Comparison of ENCODE assay signal across 7 cellular contexts in the genomic region with DNA sequence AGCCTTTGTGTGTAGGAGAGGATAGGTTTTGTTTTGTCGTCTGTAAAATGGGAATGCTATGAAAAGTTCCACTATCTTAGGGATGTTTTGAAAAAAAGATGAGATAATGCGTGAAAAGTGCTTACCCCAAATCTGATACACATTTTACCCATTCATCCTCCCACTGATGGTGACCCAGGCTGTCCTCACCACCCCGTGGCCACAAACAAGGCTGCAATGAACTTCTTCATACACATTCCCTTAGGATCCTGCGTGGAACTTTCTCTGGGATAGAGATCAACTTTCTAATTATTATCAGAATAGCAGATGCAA. TPM values are rescaled to one million over a fixed set of nuclear protein-coding genes. Genes with fewer than 3 reads are reported as not detected.
DNase-seq lines count a peak whose midpoint lies in the region; TF ChIP-seq lines count a peak whose summit lies in the region.

No MANE protein-coding gene starts in this region.

- no peaks in the 10 kb centered on the region for H4K20me1 ChIP-seq in H9 (ENCODE audit: control insufficient read depth, insufficient read depth, insufficient read length)

- H3K4me1 ChIP-seq in H9 (ENCODE audit: insufficient read depth, low read length) (no peaks in the 10 kb centered on the region), SJCRH30 (no peaks in the 10 kb centered on the region), skeletal muscle satellite cell (ENCODE audit: control insufficient read depth, insufficient read depth, low read length) (peaks cover 4% of the 10 kb centered on the region)

- WGBS in H9 (ENCODE audit: extremely low coverage, insufficient read length, low lambda C conversion rate), result no CpG with 5 or more reads among the region's 4 CpGs

- no peak overlapping the region for H3K9ac ChIP-seq in H9 (ENCODE audit: extremely low read depth, insufficient read length, low read length)
- H3K9ac ChIP-seq in skeletal muscle satellite cell (ENCODE audit: low read depth, low read length), result no peak overlapping the region

- H3K9me3 Mint-ChIP-seq in H9, result peaks cover 0 to 3% of the 10 kb centered on the region in 2 experiments; a peak in 2 of 5 replicates

- TF ChIP-seq CTCF in H9 (conservative IDR thresholded peaks at IDR 0.05) (no peak), fibroblast of the aortic adventitia (IDR thresholded peaks at IDR 0.05; ENCODE audit: insufficient read depth, low read length) (no peak)

- H3K27ac ChIP-seq in H9 (ENCODE audit: insufficient read length, low read depth, low read length), result no peak overlapping the region
- H3K27ac ChIP-seq in SJCRH30, result no peak overlapping the region

- H2BK120ac ChIP-seq in H9 (ENCODE audit: low read depth, low read length, poor library complexity, severe bottlenecking), result no peak overlapping the region

- no peaks in the 10 kb centered on the region for H3K79me2 ChIP-seq in H9 (ENCODE audit: insufficient read depth, low read length)

- H2BK20ac ChIP-seq in H9 (ENCODE audit: low read depth, low read length, poor library complexity, severe bottlenecking), result no peak overlapping the region

- peak overlapping the region; percentile 67 to 77 for H3K4me3 Mint-ChIP-seq in H9

- H2BK15ac ChIP-seq in H9 (ENCODE audit: low read depth, low read length), result no peak overlapping the region

- no peak overlapping the region for H3K18ac ChIP-seq in H9 (ENCODE audit: insufficient read length, low read depth, low read length)

- H3K27me3 Mint-ChIP-seq in H9 (ENCODE audit: low read depth), result peaks cover 20% of the 10 kb centered on the region

- H3K36me3 ChIP-seq in SJCRH30, result no peaks in the 10 kb centered on the region
- H3K36me3 ChIP-seq in skeletal muscle satellite cell (ENCODE audit: insufficient read depth, low read length), result no peaks in the 10 kb centered on the region

- no peak overlapping the region for H3K14ac ChIP-seq in H9 (ENCODE audit: insufficient read depth, low read length)

- no peak overlapping the region for H3K27ac Mint-ChIP-seq in H9

- H3K4me3 ChIP-seq in SJCRH30, result peak overlapping the region; percentile 71
- peak overlapping the region; percentile 62 for H3K4me3 ChIP-seq in fibroblast of the aortic adventitia (ENCODE audit: low read depth, low read length)
- H3K4me3 ChIP-seq in skeletal muscle satellite cell (ENCODE audit: low read length), result peak overlapping the region; percentile 73

- H3K4me1 Mint-ChIP-seq in H9, result peaks cover 8 to 9% of the 10 kb centered on the region in 2 experiments

- no peak for DNase-seq in H9
- no peak for DNase-seq in SJCRH30
- no peak for DNase-seq in fibroblast of the aortic adventitia (ENCODE audit: low read depth)
- DNase-seq in stimulated activated CD4-positive, alpha-beta T cell treated with anti-CD3 and anti-CD28 coated beads, Interleukin-4, amount 100 ng/mL, for 4 hours, result no peak
- no peak for DNase-seq in mesenteric fat pad (ENCODE audit: low spot score)
- DNase-seq in HPDE6-E6E7 (ENCODE audit: extremely low spot score), result no peak

- no peak overlapping the region for H3T11ph ChIP-seq in H9 (ENCODE audit: low read length)

- H3K4me2 ChIP-seq in H9 (ENCODE audit: insufficient read depth, insufficient read length, low read length) (peak overlapping the region; percentile 34), skeletal muscle satellite cell (ENCODE audit: low read length) (peak overlapping the region; percentile 87)

- H4K91ac ChIP-seq in H9 (ENCODE audit: insufficient read length, low read depth, low read length), result no peak overlapping the region

- H4K5ac ChIP-seq in H9 (ENCODE audit: insufficient read length, low read depth, low read length), result no peak overlapping the region

- H3K79me1 ChIP-seq in H9 (ENCODE audit: insufficient read depth, low read depth, low read length, poor library complexity, severe bottlenecking), result no peaks in the 10 kb centered on the region

- no peak overlapping the region for H2AK5ac ChIP-seq in H9 (ENCODE audit: insufficient read length, low read length)

- H3K56ac ChIP-seq in H9 (ENCODE audit: insufficient read length, low read depth, low read length), result no peak overlapping the region

- H3K23me2 ChIP-seq in H9 (ENCODE audit: insufficient read length, low read depth, low read length, poor library complexity, severe bottlenecking), result peaks cover 8% of the 10 kb centered on the region

- no peak overlapping the region for H2AFZ ChIP-seq in H9 (ENCODE audit: low read length)

- H3K27me3 ChIP-seq in H9 (ENCODE audit: insufficient read depth, low read length), result no peaks in the 10 kb centered on the region
- H3K27me3 ChIP-seq in SJCRH30, result no peaks in the 10 kb centered on the region
- H3K27me3 ChIP-seq in skeletal muscle satellite cell (ENCODE audit: control insufficient read depth, insufficient read depth, low read length), result peaks cover 54% of the 10 kb centered on the region

- H3K23ac ChIP-seq in H9 (ENCODE audit: insufficient read length, low read depth, low read length), result no peak overlapping the region

- no peak overlapping the region for H4K8ac ChIP-seq in H9 (replicated peaks; ENCODE audit: insufficient read length, low read depth, low read length)

- H3K9me3 ChIP-seq in H9 (ENCODE audit: control insufficient read depth, low read depth, low read length) (no peaks in the 10 kb centered on the region), SJCRH30 (replicated peaks) (no peaks in the 10 kb centered on the region), skeletal muscle satellite cell (replicated peaks; ENCODE audit: low read length) (no peaks in the 10 kb centered on the region)

- H3K4ac ChIP-seq in H9 (ENCODE audit: low read depth, low read length), result no peak overlapping the region

- H2BK12ac ChIP-seq in H9 (ENCODE audit: insufficient read length, low read depth, low read length), result no peak overlapping the region

- no peaks in the 10 kb centered on the region for H3K36me3 Mint-ChIP-seq in H9 (ENCODE audit: insufficient read depth in 1 of 3, low read depth in 3 of 3)

- no peak overlapping the region for H2BK5ac ChIP-seq in H9 (ENCODE audit: insufficient read length, low read length)

RNA-seq across cellular contexts. Expression of a gene that starts 0.4 kb away (rescaled TPM):
- total RNA-seq in H9 (2021), result 21.9 and 22.6 TPM in 2 replicates
- total RNA-seq in SJCRH30 (2014; rRNA removed; shearing (Covaris generic)), result 2.4 and 2.8 TPM in 2 replicates
- total RNA-seq in fibroblast of the aortic adventitia (ENCODE audit: low replicate concordance), result under 0.01 and 0.57 TPM in 2 replicates
- 0.22 and 0.25 TPM in 2 replicates for total RNA-seq in skeletal muscle satellite cell (2012; rRNA removed)
- total RNA-seq in mesenteric fat pad, result not detected
